21 cellular contexts compared by ENCODE assay signal in genomic region chr7:101693498-101694091, GRCh38.
A peak's percentile ranks its signal among the peaks of the same experiment; 100 is the strongest.
DNase-seq lines count a peak whose midpoint lies in the region; ATAC-seq and TF ChIP-seq lines count a peak whose summit lies in the region.
"Had no signal": no experiment of that assay in that cellular context is flagged by ENCODE, and none has a peak within 500 bp of the region (broad histone marks: within the 10 kb centered on the region; RNA-seq: fewer than 3 reads in every experiment).

No MANE protein-coding gene starts in this region.

- intact Hi-C loops in left colon (cut with DNase I, micrococcal nuclease) = loop anchor here in 1 of 2 donors (5.0 kb wide), 1 partner anchor 119 kb away; no protein-coding TSS in a partner anchor

- DNase-seq in H7 = peak; percentile 41
- DNase-seq in SJCRH30 = peak; percentile 23 to 50
- DNase-seq in left colon = no peak
- DNase-seq in osteoblast (ENCODE audit: insufficient read length, low spot score, missing footprints) = peak; percentile 76
- DNase-seq in activated naive CD4-positive, alpha-beta T cell treated with anti-CD3 and anti-CD28 coated beads, Interleukin-2, amount 50 U/mL, for 16 hours = no peak
- DNase-seq in NCI-H82 treated with DMSO at 0.1 percent for 48 hours (lab: John Stamatoyannopoulos, UW; ENCODE audit: unreplicated experiment) = no peak
- DNase-seq: CD8-positive, alpha-beta memory T cell; DMS 273 treated with DMSO at 0.1 percent for 48 hours; KG1; MM.1S; NCI-H2029; NCI-H446 treated with DMSO at 0.1 percent for 48 hours; NCI-H526; NCI-H82; SHP77 treated with DMSO at 0.1 percent for 48 hours had no signal

- H2AFZ ChIP-seq in osteoblast (ENCODE audit: low read length) = no peak overlapping the region
- H2AFZ ChIP-seq: GM23338 had no signal

- no peaks in the 10 kb centered on the region for H4K20me1 ChIP-seq in osteoblast (ENCODE audit: insufficient read depth, low read length)

- H3K4me1 ChIP-seq in SJCRH30 = no peaks in the 10 kb centered on the region
- H3K4me1 ChIP-seq in osteoblast (ENCODE audit: insufficient read depth, low read length) = peaks cover under 1% of the 10 kb centered on the region

- no peaks in the 10 kb centered on the region for H3K27me3 ChIP-seq in H7 (ENCODE audit: control insufficient read depth, insufficient read depth, low read length)
- peaks cover 8% of the 10 kb centered on the region; the same call in 1 of the 2 replicates for H3K27me3 ChIP-seq in SJCRH30
- peaks cover 5% of the 10 kb centered on the region for H3K27me3 ChIP-seq in osteoblast (ENCODE audit: insufficient read depth, low read length)

- no peak overlapping the region for H3K4me2 ChIP-seq in osteoblast (ENCODE audit: insufficient read depth, low read length)
- H3K4me2 ChIP-seq: A549, GM23338 had no signal

- ATAC-seq in left colon (peak; percentile 20), GM18520 (IDR thresholded peaks at IDR 0.05; ENCODE audit: unreplicated experiment) (no peak)
- ATAC-seq: A549, GM23338, Panc1 had no signal

- H3K9me3 ChIP-seq in SJCRH30 (replicated peaks) (no peaks in the 10 kb centered on the region), osteoblast (ENCODE audit: low read depth, low read length) (no peaks in the 10 kb centered on the region)
- H3K9me3 ChIP-seq: A549, HAP-1 had no signal

- H3K4me3 ChIP-seq in H7 (ENCODE audit: insufficient read depth, low read depth, low read length) (no peak overlapping the region), SJCRH30 (no peak overlapping the region), osteoblast (ENCODE audit: insufficient read depth, low read length) (no peak overlapping the region)
- H3K4me3 ChIP-seq: A549, GM23338, HAP-1, SK-N-MC had no signal

- TF ChIP-seq CTCF in osteoblast (IDR thresholded peaks at IDR 0.05; ENCODE audit: extremely low read depth, low read depth, low read length) = no peak

- H3K27ac ChIP-seq in SJCRH30 = no peak overlapping the region
- no peak overlapping the region for H3K27ac ChIP-seq in osteoblast (ENCODE audit: low read depth, low read length)
- H3K27ac ChIP-seq: A549, SK-N-MC had no signal

- no peaks in the 10 kb centered on the region for H3K79me2 ChIP-seq in osteoblast (ENCODE audit: insufficient read depth, low read length)

- H3K36me3 ChIP-seq in H7 (replicated peaks; ENCODE audit: control insufficient read depth, insufficient read depth, low read length) (no peaks in the 10 kb centered on the region), SJCRH30 (no peaks in the 10 kb centered on the region), osteoblast (ENCODE audit: insufficient read depth, low read length) (no peaks in the 10 kb centered on the region)
- H3K36me3 ChIP-seq: HAP-1 had no signal

Comparison
In these comparisons a context has a peak if more than half of its experiments do, and no peak if none do; other contexts are left out.
1. DNase-seq: peak in H7 (single experiment), SJCRH30 (2 of 2) and osteoblast (single experiment); none in left colon (0 of 2), activated naive CD4-positive, alpha-beta T cell treated with anti-CD3 and anti-CD28 coated beads, Interleukin-2, amount 50 U/mL, for 16 hours (single experiment) and NCI-H82 treated with DMSO at 0.1 percent for 48 hours (single experiment).